In the genomic region with DNA sequence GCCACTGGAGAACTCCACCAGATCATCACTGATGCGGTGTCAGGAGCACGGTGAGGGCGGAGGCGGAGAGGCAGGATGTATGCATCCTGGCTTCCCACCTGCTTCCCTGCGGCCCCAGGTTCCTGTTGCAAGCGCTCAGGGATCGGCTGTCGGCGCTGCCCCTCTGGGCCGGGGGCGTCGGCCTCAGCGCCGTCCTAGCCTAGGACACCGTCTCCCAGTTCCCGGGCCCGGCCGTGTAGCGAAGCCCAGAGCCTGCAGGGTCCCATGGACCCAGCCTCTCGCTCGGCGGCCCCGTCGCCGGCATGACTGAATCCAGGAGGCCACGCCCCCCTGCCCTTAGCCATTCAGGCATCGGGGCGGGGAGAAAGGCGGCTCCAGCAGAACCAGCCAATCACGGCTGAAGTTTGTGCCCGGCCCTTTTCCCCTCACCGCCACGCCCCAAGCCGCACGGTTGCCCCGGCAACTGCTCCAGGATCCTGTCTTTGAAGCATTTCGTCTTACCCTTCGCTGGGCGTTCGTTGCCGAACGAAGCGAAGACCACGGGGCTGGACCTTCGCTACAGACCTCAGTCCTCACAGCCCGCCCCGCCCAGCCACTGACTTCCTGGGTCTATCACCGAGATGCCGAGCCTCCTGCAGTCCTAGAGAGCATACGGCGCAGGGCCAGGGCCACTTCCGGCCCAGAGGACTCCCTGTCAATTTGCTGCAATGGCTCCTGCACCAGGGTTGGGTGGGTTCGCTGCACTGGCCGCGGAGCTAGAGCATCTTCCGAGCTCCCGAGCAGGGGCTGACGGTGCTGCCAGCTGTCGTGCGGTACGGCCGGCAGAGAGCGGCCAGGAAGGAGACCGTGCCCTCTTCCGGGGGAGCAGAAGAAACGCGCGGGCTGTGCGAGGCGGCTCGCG, we compare ENCODE assay signal across 1 cellular context.
TF ChIP-seq lines count a peak whose summit lies in the region.

No MANE protein-coding gene starts in this region.

TF ChIP-seq in HepG2, 621 proteins besides CTCF, POLR2A, EP300 and RAD21 (continued from another document and continues in another):
- TF ChIP-seq, protein P1, sequence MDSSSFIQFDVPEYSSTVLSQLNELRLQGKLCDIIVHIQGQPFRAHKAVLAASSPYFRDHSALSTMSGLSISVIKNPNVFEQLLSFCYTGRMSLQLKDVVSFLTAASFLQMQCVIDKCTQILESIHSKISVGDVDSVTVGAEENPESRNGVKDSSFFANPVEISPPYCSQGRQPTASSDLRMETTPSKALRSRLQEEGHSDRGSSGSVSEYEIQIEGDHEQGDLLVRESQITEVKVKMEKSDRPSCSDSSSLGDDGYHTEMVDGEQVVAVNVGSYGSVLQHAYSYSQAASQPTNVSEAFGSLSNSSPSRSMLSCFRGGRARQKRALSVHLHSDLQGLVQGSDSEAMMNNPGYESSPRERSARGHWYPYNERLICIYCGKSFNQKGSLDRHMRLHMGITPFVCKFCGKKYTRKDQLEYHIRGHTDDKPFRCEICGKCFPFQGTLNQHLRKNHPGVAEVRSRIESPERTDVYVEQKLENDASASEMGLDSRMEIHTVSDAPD (CRISPR knock-in tag; IDR thresholded peaks at IDR 0.05): no peak; the same call in 1 of the 2 replicates
- no peak for TF ChIP-seq THYN1 (CRISPR knock-in tag; IDR thresholded peaks at IDR 0.05; ENCODE audit: borderline replicate concordance, low read depth)
- TF ChIP-seq, protein P2, sequence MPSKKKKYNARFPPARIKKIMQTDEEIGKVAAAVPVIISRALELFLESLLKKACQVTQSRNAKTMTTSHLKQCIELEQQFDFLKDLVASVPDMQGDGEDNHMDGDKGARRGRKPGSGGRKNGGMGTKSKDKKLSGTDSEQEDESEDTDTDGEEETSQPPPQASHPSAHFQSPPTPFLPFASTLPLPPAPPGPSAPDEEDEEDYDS (CRISPR knock-in tag; IDR thresholded peaks at IDR 0.05): peak; percentile 91
- no peak for TF ChIP-seq SIN3B (IDR thresholded peaks at IDR 0.05; ENCODE audit: low read length)
- no peak for TF ChIP-seq ZNF672 (CRISPR knock-in tag; IDR thresholded peaks at IDR 0.05)
- TF ChIP-seq SOX6 (IDR thresholded peaks at IDR 0.05): no peak
- peak; percentile 36 for TF ChIP-seq SOX6 (CRISPR knock-in tag; IDR thresholded peaks at IDR 0.05)
- TF ChIP-seq CEBPB (IDR thresholded peaks at IDR 0.05; ENCODE audit: borderline replicate concordance, low read depth, low read length): no peak
- TF ChIP-seq SP4 (CRISPR knock-in tag; IDR thresholded peaks at IDR 0.05): peak; percentile 98
- no peak for TF ChIP-seq MAFK (conservative IDR thresholded peaks at IDR 0.05 in 1 of 2, IDR thresholded peaks at IDR 0.05 in 1 of 2; ENCODE audit: low read length in 2 of 2)
- TF ChIP-seq, protein P3, sequence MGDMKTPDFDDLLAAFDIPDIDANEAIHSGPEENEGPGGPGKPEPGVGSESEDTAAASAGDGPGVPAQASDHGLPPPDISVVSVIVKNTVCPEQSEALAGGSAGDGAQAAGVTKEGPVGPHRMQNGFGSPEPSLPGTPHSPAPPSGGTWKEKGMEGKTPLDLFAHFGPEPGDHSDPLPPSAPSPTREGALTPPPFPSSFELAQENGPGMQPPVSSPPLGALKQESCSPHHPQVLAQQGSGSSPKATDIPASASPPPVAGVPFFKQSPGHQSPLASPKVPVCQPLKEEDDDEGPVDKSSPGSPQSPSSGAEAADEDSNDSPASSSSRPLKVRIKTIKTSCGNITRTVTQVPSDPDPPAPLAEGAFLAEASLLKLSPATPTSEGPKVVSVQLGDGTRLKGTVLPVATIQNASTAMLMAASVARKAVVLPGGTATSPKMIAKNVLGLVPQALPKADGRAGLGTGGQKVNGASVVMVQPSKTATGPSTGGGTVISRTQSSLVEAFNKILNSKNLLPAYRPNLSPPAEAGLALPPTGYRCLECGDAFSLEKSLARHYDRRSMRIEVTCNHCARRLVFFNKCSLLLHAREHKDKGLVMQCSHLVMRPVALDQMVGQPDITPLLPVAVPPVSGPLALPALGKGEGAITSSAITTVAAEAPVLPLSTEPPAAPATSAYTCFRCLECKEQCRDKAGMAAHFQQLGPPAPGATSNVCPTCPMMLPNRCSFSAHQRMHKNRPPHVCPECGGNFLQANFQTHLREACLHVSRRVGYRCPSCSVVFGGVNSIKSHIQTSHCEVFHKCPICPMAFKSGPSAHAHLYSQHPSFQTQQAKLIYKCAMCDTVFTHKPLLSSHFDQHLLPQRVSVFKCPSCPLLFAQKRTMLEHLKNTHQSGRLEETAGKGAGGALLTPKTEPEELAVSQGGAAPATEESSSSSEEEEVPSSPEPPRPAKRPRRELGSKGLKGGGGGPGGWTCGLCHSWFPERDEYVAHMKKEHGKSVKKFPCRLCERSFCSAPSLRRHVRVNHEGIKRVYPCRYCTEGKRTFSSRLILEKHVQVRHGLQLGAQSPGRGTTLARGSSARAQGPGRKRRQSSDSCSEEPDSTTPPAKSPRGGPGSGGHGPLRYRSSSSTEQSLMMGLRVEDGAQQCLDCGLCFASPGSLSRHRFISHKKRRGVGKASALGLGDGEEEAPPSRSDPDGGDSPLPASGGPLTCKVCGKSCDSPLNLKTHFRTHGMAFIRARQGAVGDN (CRISPR knock-in tag; IDR thresholded peaks at IDR 0.05): peak; percentile 85
- TF ChIP-seq MXD4 (CRISPR knock-in tag; IDR thresholded peaks at IDR 0.05): 0 out of 2 replicates have a peak, but pooled peaks have one; percentile 41
- TF ChIP-seq KDM1A (CRISPR knock-in tag; IDR thresholded peaks at IDR 0.05): no peak
- no peak for TF ChIP-seq MTF2 (CRISPR knock-in tag; IDR thresholded peaks at IDR 0.05; ENCODE audit: borderline replicate concordance)
- TF ChIP-seq, protein P4, sequence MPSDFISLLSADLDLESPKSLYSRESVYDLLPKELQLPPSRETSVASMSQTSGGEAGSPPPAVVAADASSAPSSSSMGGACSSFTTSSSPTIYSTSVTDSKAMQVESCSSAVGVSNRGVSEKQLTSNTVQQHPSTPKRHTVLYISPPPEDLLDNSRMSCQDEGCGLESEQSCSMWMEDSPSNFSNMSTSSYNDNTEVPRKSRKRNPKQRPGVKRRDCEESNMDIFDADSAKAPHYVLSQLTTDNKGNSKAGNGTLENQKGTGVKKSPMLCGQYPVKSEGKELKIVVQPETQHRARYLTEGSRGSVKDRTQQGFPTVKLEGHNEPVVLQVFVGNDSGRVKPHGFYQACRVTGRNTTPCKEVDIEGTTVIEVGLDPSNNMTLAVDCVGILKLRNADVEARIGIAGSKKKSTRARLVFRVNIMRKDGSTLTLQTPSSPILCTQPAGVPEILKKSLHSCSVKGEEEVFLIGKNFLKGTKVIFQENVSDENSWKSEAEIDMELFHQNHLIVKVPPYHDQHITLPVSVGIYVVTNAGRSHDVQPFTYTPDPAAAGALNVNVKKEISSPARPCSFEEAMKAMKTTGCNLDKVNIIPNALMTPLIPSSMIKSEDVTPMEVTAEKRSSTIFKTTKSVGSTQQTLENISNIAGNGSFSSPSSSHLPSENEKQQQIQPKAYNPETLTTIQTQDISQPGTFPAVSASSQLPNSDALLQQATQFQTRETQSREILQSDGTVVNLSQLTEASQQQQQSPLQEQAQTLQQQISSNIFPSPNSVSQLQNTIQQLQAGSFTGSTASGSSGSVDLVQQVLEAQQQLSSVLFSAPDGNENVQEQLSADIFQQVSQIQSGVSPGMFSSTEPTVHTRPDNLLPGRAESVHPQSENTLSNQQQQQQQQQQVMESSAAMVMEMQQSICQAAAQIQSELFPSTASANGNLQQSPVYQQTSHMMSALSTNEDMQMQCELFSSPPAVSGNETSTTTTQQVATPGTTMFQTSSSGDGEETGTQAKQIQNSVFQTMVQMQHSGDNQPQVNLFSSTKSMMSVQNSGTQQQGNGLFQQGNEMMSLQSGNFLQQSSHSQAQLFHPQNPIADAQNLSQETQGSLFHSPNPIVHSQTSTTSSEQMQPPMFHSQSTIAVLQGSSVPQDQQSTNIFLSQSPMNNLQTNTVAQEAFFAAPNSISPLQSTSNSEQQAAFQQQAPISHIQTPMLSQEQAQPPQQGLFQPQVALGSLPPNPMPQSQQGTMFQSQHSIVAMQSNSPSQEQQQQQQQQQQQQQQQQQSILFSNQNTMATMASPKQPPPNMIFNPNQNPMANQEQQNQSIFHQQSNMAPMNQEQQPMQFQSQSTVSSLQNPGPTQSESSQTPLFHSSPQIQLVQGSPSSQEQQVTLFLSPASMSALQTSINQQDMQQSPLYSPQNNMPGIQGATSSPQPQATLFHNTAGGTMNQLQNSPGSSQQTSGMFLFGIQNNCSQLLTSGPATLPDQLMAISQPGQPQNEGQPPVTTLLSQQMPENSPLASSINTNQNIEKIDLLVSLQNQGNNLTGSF (CRISPR knock-in tag; IDR thresholded peaks at IDR 0.05): 0 out of 2 replicates have a peak, but pooled peaks have one; percentile 33
- TF ChIP-seq HNF1A (IDR thresholded peaks at IDR 0.05; ENCODE audit: low read depth): no peak
- TF ChIP-seq HNF1A (CRISPR knock-in tag; IDR thresholded peaks at IDR 0.05; ENCODE audit: borderline replicate concordance): no peak
- no peak for TF ChIP-seq ZNF570 (CRISPR knock-in tag; IDR thresholded peaks at IDR 0.05; ENCODE audit: borderline replicate concordance)
- TF ChIP-seq, protein P5, sequence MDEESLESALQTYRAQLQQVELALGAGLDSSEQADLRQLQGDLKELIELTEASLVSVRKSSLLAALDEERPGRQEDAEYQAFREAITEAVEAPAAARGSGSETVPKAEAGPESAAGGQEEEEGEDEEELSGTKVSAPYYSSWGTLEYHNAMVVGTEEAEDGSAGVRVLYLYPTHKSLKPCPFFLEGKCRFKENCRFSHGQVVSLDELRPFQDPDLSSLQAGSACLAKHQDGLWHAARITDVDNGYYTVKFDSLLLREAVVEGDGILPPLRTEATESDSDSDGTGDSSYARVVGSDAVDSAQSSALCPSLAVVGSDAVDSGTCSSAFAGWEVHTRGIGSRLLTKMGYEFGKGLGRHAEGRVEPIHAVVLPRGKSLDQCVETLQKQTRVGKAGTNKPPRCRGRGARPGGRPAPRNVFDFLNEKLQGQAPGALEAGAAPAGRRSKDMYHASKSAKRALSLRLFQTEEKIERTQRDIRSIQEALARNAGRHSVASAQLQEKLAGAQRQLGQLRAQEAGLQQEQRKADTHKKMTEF (CRISPR knock-in tag; IDR thresholded peaks at IDR 0.05): peak; percentile 68
- no peak for TF ChIP-seq ZNF7 (CRISPR knock-in tag; IDR thresholded peaks at IDR 0.05)
- TF ChIP-seq ZNF337 (CRISPR knock-in tag; IDR thresholded peaks at IDR 0.05; ENCODE audit: borderline replicate concordance, low read depth): 0 out of 2 replicates have a peak, but pooled peaks have one; percentile 63
- no peak for TF ChIP-seq NR2F2 (IDR thresholded peaks at IDR 0.05; ENCODE audit: borderline replicate concordance, low read depth)
- TF ChIP-seq HNRNPL (IDR thresholded peaks at IDR 0.05; ENCODE audit: low read depth, low read length): no peak
- 0 out of 2 replicates have a peak, but pooled peaks have one; percentile 68 for TF ChIP-seq PCBP1 (IDR thresholded peaks at IDR 0.05; ENCODE audit: borderline replicate concordance, low read depth, low read length)
- TF ChIP-seq, protein P6, sequence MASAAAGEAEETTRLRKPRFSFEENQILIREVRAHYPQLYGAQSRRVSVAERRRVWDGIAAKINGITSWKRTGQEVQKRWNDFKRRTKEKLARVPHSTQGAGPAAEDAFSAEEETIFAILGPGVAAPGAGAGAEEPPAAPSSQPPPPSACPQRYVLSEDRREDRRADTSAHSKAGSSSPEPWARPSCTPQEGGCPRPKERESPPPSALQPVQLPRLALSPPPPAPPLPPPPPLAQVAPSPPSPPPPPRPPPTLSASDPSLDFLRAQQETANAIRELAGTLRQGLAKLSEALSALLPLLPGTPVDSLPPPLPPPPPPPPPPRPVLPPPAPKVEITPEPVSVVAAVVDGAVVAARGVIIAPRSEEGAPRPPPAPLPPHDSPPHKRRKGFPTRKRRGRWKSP (CRISPR knock-in tag; IDR thresholded peaks at IDR 0.05): peak; percentile 68; the same call in 1 of the 2 replicates
- no peak for TF ChIP-seq ZNF101 (CRISPR knock-in tag; IDR thresholded peaks at IDR 0.05; ENCODE audit: borderline replicate concordance, low read depth)
- no peak; the same call in 1 of the 2 replicates for TF ChIP-seq ZNF460 (CRISPR knock-in tag; IDR thresholded peaks at IDR 0.05; ENCODE audit: borderline replicate concordance)
- TF ChIP-seq ZKSCAN5 (CRISPR knock-in tag; IDR thresholded peaks at IDR 0.05): no peak
- TF ChIP-seq MXD3 (CRISPR knock-in tag; IDR thresholded peaks at IDR 0.05): no peak
- TF ChIP-seq ZNF761 (CRISPR knock-in tag; conservative IDR thresholded peaks at IDR 0.05): no peak
- TF ChIP-seq ZSCAN29 (CRISPR knock-in tag; conservative IDR thresholded peaks at IDR 0.05): no peak
- no peak for TF ChIP-seq ZNF790 (CRISPR knock-in tag; IDR thresholded peaks at IDR 0.05; ENCODE audit: borderline replicate concordance)
- TF ChIP-seq, protein P7, sequence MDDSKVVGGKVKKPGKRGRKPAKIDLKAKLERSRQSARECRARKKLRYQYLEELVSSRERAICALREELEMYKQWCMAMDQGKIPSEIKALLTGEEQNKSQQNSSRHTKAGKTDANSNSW (CRISPR knock-in tag; IDR thresholded peaks at IDR 0.05; ENCODE audit: borderline replicate concordance): no peak
- TF ChIP-seq JARID2 (CRISPR knock-in tag; IDR thresholded peaks at IDR 0.05; ENCODE audit: insufficient replicate concordance): no peak
- TF ChIP-seq U2AF2 (IDR thresholded peaks at IDR 0.05; ENCODE audit: low read depth, low read length): peak; percentile 97
